ENCODE assay signal across 9 cellular contexts in the genomic region with DNA sequence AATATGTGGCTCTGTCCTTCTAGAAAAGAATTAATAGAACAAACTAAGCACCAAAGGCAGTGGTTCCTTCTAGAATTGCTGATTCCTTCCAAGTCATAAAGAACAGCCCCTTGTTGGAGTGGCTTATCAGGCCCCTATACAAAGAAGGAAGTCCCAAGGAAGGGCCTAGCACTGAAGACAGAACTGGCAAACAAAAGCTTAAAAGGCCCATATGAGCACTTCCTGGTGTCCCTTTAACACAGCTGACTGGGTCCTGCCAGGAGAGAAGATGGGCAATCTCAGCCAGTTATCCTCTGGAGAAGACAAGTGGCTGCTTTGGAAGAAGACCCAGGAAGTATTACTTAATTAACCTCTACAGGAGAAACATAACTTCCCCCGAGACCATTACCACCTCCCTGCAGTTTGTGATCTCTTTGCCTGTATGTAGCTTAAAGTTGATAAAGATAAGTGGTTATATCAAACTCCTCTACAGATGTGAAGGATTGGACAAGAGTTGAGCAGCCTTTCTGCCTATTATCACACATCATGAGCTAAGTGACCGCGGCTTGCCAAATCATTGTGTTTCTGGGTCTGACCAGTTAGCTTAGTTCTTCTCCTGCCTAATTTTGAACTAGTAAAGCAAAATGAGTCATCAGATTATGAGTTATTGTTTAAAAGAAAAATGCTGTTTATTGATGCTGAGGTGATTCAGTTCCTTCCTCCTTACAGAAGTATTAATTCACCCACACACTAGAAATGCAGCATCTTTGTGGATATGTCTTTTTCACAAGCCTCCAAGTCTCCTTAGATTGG. TPM values are rescaled to one million over a fixed set of nuclear protein-coding genes. Genes with fewer than 3 reads are reported as not detected.
DNase-seq lines count a peak whose midpoint lies in the region; ATAC-seq lines count a peak whose summit lies in the region.
"Had no signal": no experiment of that assay in that cellular context is flagged by ENCODE, and none has a peak within 500 bp of the region (broad histone marks: within the 10 kb centered on the region; RNA-seq: fewer than 3 reads in every experiment).

No MANE protein-coding gene starts in this region.

- H3K36me3 ChIP-seq in naive thymus-derived CD4-positive, alpha-beta T cell (ENCODE audit: control insufficient read depth in 2 of 3, insufficient read depth in 3 of 3, low read length in 3 of 3), result no peaks in the 10 kb centered on the region

- H3K4me3 Mint-ChIP-seq in naive thymus-derived CD4-positive, alpha-beta T cell, result no peak overlapping the region

- peaks cover 4 to 24% (median 19%) of the 10 kb centered on the region in 7 donors for H3K4me1 Mint-ChIP-seq in naive thymus-derived CD4-positive, alpha-beta T cell

- intact Hi-C loops in naive thymus-derived CD4-positive, alpha-beta T cell (cut with micrococcal nuclease), result no loop called here

- no peak overlapping the region for H3K27ac ChIP-seq in naive thymus-derived CD4-positive, alpha-beta T cell (ENCODE audit: low read depth, low read length)

- POLR2A ChIA-PET in naive thymus-derived CD4-positive, alpha-beta T cell (lab: Charles Lee), result interaction anchor here (0.8 to 5.4 kb wide), 4 partner anchors 14 to 211 kb away, joined by 3 to 32 read pairs (median 4); a partner anchor contains a TSS

- H3K4me3 ChIP-seq in naive thymus-derived CD4-positive, alpha-beta T cell (ENCODE audit: low read length), result no peak overlapping the region

- peaks cover 0 to 9% of the 10 kb centered on the region in 2 donors for H3K4me1 ChIP-seq in naive thymus-derived CD4-positive, alpha-beta T cell (ENCODE audit: control insufficient read depth in 2 of 2, insufficient read depth in 2 of 2, low read length in 2 of 2)

- CTCF ChIA-PET in naive thymus-derived CD4-positive, alpha-beta T cell (lab: Charles Lee), result interaction anchor here (0.9 to 2.2 kb wide), 4 partner anchors 9 to 82 kb away, joined by 3 to 7 read pairs (median 4); a partner anchor contains a TSS

- no peaks in the 10 kb centered on the region for H3K9me3 Mint-ChIP-seq in naive thymus-derived CD4-positive, alpha-beta T cell

- no peaks in the 10 kb centered on the region for H3K27me3 Mint-ChIP-seq in naive thymus-derived CD4-positive, alpha-beta T cell

- H3K36me3 Mint-ChIP-seq in naive thymus-derived CD4-positive, alpha-beta T cell, result no peaks in the 10 kb centered on the region

- peak overlapping the region in 6 of 9 donors; percentile 32 to 71 (median 58) for H3K27ac Mint-ChIP-seq in naive thymus-derived CD4-positive, alpha-beta T cell

- no peaks in the 10 kb centered on the region for H3K27me3 ChIP-seq in naive thymus-derived CD4-positive, alpha-beta T cell (ENCODE audit: control insufficient read depth in 2 of 2, insufficient read depth in 2 of 2, low read length in 2 of 2)

- H3K9me3 ChIP-seq in naive thymus-derived CD4-positive, alpha-beta T cell (ENCODE audit: control insufficient read depth in 2 of 3, low read length in 3 of 3), result no peaks in the 10 kb centered on the region

- ATAC-seq in naive thymus-derived CD4-positive, alpha-beta T cell, result peak; percentile 62
- ATAC-seq in HG03432 (IDR thresholded peaks at IDR 0.05; ENCODE audit: unreplicated experiment), result no peak

- peak; percentile 74 for DNase-seq in EH (ENCODE audit: low read depth)
- peak; percentile 36 for DNase-seq in MV-4-11 (lab: John Stamatoyannopoulos, UW)
- DNase-seq in dermis blood vessel endothelial cell, result peak; percentile 83
- DNase-seq in naive thymus-derived CD4-positive, alpha-beta T cell, result no peak
- no peak for DNase-seq in HUDEP-2 (lab: John Stamatoyannopoulos, UW; ENCODE audit: unreplicated experiment in 76 of 76)
- no peak for DNase-seq in activated CD8-positive, alpha-beta memory T cell treated with anti-CD3 and anti-CD28 coated beads for 24 hours
- DNase-seq: NCI-H1436 treated with DMSO at 0.1 percent for 48 hours had no signal

RNA-seq across cellular contexts. Expression of a gene that starts 13.3 kb away (rescaled TPM):
- 36.9 and 69.6 TPM in 2 replicates for total RNA-seq in dermis blood vessel endothelial cell
- total RNA-seq in naive thymus-derived CD4-positive, alpha-beta T cell, result 100 to 1,000 TPM; 124 to 213 (median 130) TPM
- 100 to 1,000 TPM in 1 of 2 donors, 10 to 100 TPM in 1; 84.6 to 150 TPM for polyA plus RNA-seq in naive thymus-derived CD4-positive, alpha-beta T cell

RNA-seq across cellular contexts. Expression of a gene that starts 25.0 kb away (rescaled TPM):
- total RNA-seq in dermis blood vessel endothelial cell, result not detected in 2 replicates
- under 1 TPM in 3 of 5 experiments, not detected in 2; 0.14 to 0.99 (median 0.27) TPM for total RNA-seq in naive thymus-derived CD4-positive, alpha-beta T cell
- under 1 TPM; 0.09 to 0.64 TPM for polyA plus RNA-seq in naive thymus-derived CD4-positive, alpha-beta T cell
- total RNA-seq: skeletal muscle tissue had no signal

RNA-seq across cellular contexts. Expression of a gene that starts 33.3 kb away (rescaled TPM):
- 404 and 423 TPM in 2 replicates for total RNA-seq in dermis blood vessel endothelial cell
- total RNA-seq in naive thymus-derived CD4-positive, alpha-beta T cell, result under 1 TPM in 3 of 5 experiments, not detected in 2; 0.37 to 0.73 (median 0.38) TPM
- under 1 TPM in 1 of 2 donors, not detected in 1; 0.19 TPM for polyA plus RNA-seq in naive thymus-derived CD4-positive, alpha-beta T cell

RNA-seq across cellular contexts. Expression of a gene that starts 56.5 kb away (rescaled TPM):
- total RNA-seq in dermis blood vessel endothelial cell, result 8.6 and 9.0 TPM in 2 replicates
- 1 to 10 TPM; 2.2 to 9.7 (median 4.9) TPM for total RNA-seq in naive thymus-derived CD4-positive, alpha-beta T cell
- 1 to 10 TPM; 3.8 to 6.8 TPM for polyA plus RNA-seq in naive thymus-derived CD4-positive, alpha-beta T cell

Comparison
In these comparisons a context has a peak if more than half of its experiments do, and no peak if none do; other contexts are left out.
1. DNase-seq: peak in EH (single experiment), MV-4-11 (single experiment) and dermis blood vessel endothelial cell (single experiment); none in naive thymus-derived CD4-positive, alpha-beta T cell (0 of 9), HUDEP-2 (0 of 76) and activated CD8-positive, alpha-beta memory T cell treated with anti-CD3 and anti-CD28 coated beads for 24 hours (single experiment).
2. RNA of a gene that starts 33.3 kb away (total RNA-seq): 404 to 423 TPM in dermis blood vessel endothelial cell; 0.37 to 0.73 TPM in naive thymus-derived CD4-positive, alpha-beta T cell; every median in the first group is over 100 times any median in the second.